Comparison of ENCODE assay signal across 9 cellular contexts in the genomic region with DNA sequence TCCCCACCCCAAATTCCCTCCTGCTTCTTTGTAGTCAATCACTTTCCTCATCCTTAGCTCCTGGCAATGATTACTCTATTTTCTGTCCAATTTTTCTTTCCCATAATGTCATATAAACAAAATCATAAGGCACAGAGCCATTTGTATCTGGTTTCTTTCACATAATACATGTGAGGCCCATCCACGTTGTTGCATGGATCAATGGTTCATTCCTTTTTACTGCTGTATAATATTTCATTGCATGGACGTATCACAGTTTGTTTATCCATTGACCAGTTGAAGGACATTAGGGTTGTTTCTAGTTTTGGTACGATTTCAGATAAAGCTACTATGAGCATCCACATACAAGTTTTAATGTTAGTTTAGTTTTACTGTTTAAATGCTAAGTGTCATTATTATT.
"Had no signal": no experiment of that assay in that cellular context is flagged by ENCODE, and none has a peak within 500 bp of the region (broad histone marks: within the 10 kb centered on the region; RNA-seq: fewer than 3 reads in every experiment).

No MANE protein-coding gene starts in this region.

- H3K4me3 Mint-ChIP-seq: GM23338, H9, HFFc6 had no signal

- H3K9me3 ChIP-seq: HAP-1 had no signal

- DNase-seq: GM23248, GOT3, H7, H9, HCEC 1CT, HFFc6 had no signal

- H3K4me3 ChIP-seq: GM23248, GM23338, HAP-1 had no signal

- H3K36me3 ChIP-seq: HAP-1 had no signal

- H3K27ac Mint-ChIP-seq: GM23338, H9, HFFc6 had no signal

- ATAC-seq: GM23338, HCT116 had no signal

- H3K9me3 Mint-ChIP-seq: GM23338, HFFc6 had no signal

- H3K27ac ChIP-seq: GM23248 had no signal
